ENCODE assay signal across 1 cellular context in the genomic region with DNA sequence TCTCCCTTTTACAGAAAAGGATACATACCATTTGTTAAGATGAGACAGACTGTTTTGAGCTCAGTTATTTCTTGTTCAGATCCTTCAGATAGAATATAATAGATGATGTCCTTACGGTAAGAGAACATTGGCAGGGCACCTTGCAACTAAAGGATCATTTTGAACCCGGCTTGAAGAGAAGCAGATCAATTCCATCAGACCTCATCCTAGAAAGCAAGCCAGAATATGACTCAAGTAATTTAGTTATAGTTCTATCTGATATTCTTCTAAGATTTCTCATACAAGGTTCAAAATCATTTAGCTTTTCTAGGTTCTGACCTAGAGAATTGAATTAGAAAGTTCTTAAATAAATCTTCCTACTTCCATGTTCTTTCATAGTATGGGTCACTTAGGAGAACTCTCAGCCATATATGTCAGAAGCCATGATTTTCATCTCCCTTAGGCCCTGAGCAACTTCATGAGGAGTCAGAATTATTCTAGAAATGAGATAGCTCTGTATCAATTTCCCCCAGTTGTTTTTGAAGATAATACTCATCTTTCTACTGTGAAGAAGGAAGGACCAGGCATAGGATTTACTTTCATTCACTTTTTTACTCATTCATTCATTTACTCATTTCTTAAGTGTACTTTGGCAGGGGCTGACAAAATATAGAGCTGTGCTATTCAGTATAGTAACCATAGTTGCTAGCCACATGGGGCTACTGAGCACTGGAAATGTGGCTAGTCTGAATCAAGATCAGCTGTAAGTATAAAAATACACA.
TF ChIP-seq lines count a peak whose summit lies in the region.

No MANE protein-coding gene starts in this region.

TF ChIP-seq in HepG2, 621 proteins besides CTCF, POLR2A, EP300 and RAD21:
- TF ChIP-seq IRF2 (CRISPR knock-in tag; IDR thresholded peaks at IDR 0.05): no peak
- 0 out of 2 replicates have a peak, but pooled peaks have one; percentile 29 for TF ChIP-seq RBFOX2 (IDR thresholded peaks at IDR 0.05; ENCODE audit: low read depth, low read length)
- TF ChIP-seq TMF1 (CRISPR knock-in tag; IDR thresholded peaks at IDR 0.05; ENCODE audit: low read depth): no peak
